ENCODE assay signal across 10 cellular contexts in the genomic region with DNA sequence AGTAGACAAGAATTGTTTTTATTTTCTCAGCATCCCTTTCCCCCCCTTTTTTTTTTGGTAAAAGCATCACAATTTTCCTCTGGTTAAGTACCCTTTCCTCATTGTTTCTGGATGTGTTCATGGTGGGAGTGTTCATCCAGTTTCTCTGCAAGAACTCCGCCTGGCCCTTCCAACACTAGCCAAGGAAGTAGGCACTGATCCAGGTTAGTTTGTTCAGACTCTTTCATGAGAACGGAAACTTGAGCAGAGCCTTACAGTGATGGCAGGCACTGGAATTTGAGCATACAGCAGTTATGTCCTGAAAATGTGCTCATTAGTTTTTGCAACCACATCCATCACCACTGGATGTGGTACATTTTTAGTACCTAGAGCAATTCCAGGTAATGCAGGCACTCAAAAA.
"Had no signal": no experiment of that assay in that cellular context is flagged by ENCODE, and none has a peak within 500 bp of the region (broad histone marks: within the 10 kb centered on the region; RNA-seq: fewer than 3 reads in every experiment).

No MANE protein-coding gene starts in this region.

- H3K36me3 Mint-ChIP-seq: activated naive CD8-positive, alpha-beta T cell treated with anti-CD3 and anti-CD28 coated beads for 36 hours; naive B cell; stimulated activated memory B cell treated with anti-CD40 and anti-IgM and Interleukin-4, amounts not matched to agents 10 μg/mL and 1 μg/mL and 100 μg/mL, for 72 hours had no signal

- H3K9me3 Mint-ChIP-seq: activated CD4-positive, alpha-beta T cell treated with anti-CD3 and anti-CD28 coated beads, Interleukin-2, amount 10 ng/mL, durations not matched to agents 7 days and 5 days; activated naive CD8-positive, alpha-beta T cell treated with anti-CD3 and anti-CD28 coated beads for 36 hours; activated T-cell treated with anti-CD3 and anti-CD28 coated beads, Interleukin-2, amount 50 U/mL, for 72 hours; stimulated activated memory B cell treated with anti-CD40 and anti-IgM and Interleukin-4, amounts not matched to agents 10 μg/mL and 1 μg/mL and 100 μg/mL, for 72 hours had no signal

- H3K4me3 ChIP-seq: hepatocyte, pancreas, thyroid gland had no signal

- H3K4me1 ChIP-seq: pancreas, thyroid gland had no signal

- H3K36me3 ChIP-seq: pancreas, thyroid gland had no signal

- H3K27me3 Mint-ChIP-seq: activated CD4-positive, alpha-beta T cell treated with anti-CD3 and anti-CD28 coated beads, Interleukin-2, amount 10 ng/mL, durations not matched to agents 7 days and 5 days; activated naive CD8-positive, alpha-beta T cell treated with anti-CD3 and anti-CD28 coated beads for 36 hours; stimulated activated memory B cell treated with anti-CD40 and anti-IgM and Interleukin-4, amounts not matched to agents 10 μg/mL and 1 μg/mL and 100 μg/mL, for 72 hours had no signal

- H3K79me2 ChIP-seq: hepatocyte had no signal

- H2AFZ ChIP-seq: hepatocyte had no signal

- H3K27ac ChIP-seq: hepatocyte, pancreas, thyroid gland had no signal

- H3K4me3 Mint-ChIP-seq: activated CD4-positive, alpha-beta T cell treated with anti-CD3 and anti-CD28 coated beads, Interleukin-2, amount 10 ng/mL, durations not matched to agents 7 days and 5 days; activated naive CD8-positive, alpha-beta T cell treated with anti-CD3 and anti-CD28 coated beads for 36 hours; activated T-cell treated with anti-CD3 and anti-CD28 coated beads, Interleukin-2, amount 50 U/mL, for 72 hours; naive B cell; stimulated activated memory B cell treated with anti-CD40 and anti-IgM and Interleukin-4, amounts not matched to agents 10 μg/mL and 1 μg/mL and 100 μg/mL, for 72 hours had no signal

- H3K27ac Mint-ChIP-seq: activated CD4-positive, alpha-beta T cell treated with anti-CD3 and anti-CD28 coated beads, Interleukin-2, amount 10 ng/mL, durations not matched to agents 7 days and 5 days; activated naive CD8-positive, alpha-beta T cell treated with anti-CD3 and anti-CD28 coated beads for 36 hours; activated T-cell treated with anti-CD3 and anti-CD28 coated beads, Interleukin-2, amount 50 U/mL, for 72 hours; naive B cell; stimulated activated memory B cell treated with anti-CD40 and anti-IgM and Interleukin-4, amounts not matched to agents 10 μg/mL and 1 μg/mL and 100 μg/mL, for 72 hours had no signal

- H3K27me3 ChIP-seq: hepatocyte, pancreas, thyroid gland had no signal

- H3K9me3 ChIP-seq: pancreas, thyroid gland had no signal

- H3K4me2 ChIP-seq: hepatocyte had no signal

- H3K4me1 Mint-ChIP-seq: activated CD4-positive, alpha-beta T cell treated with anti-CD3 and anti-CD28 coated beads, Interleukin-2, amount 10 ng/mL, durations not matched to agents 7 days and 5 days; activated naive CD8-positive, alpha-beta T cell treated with anti-CD3 and anti-CD28 coated beads for 36 hours; naive B cell had no signal

- DNase-seq: activated CD4-positive, alpha-beta T cell treated with anti-CD3 and anti-CD28 coated beads, Interleukin-2, amount 10 ng/mL, durations not matched to agents 7 days and 5 days; activated CD8-positive, alpha-beta memory T cell treated with anti-CD3 and anti-CD28 coated beads, Interleukin-2, amount 50 U/mL, for 48 hours; activated naive CD8-positive, alpha-beta T cell treated with anti-CD3 and anti-CD28 coated beads for 36 hours; activated T-cell treated with anti-CD3 and anti-CD28 coated beads, Interleukin-2, amount 50 U/mL, for 72 hours; naive B cell; pancreas; stimulated activated CD4-positive, alpha-beta T cell treated with anti-CD3 and anti-CD28 coated beads, Interleukin-2, amount 100 ng/mL, for 48 hours; thyroid gland had no signal
